8 cellular contexts compared by ENCODE assay signal in the genomic region with DNA sequence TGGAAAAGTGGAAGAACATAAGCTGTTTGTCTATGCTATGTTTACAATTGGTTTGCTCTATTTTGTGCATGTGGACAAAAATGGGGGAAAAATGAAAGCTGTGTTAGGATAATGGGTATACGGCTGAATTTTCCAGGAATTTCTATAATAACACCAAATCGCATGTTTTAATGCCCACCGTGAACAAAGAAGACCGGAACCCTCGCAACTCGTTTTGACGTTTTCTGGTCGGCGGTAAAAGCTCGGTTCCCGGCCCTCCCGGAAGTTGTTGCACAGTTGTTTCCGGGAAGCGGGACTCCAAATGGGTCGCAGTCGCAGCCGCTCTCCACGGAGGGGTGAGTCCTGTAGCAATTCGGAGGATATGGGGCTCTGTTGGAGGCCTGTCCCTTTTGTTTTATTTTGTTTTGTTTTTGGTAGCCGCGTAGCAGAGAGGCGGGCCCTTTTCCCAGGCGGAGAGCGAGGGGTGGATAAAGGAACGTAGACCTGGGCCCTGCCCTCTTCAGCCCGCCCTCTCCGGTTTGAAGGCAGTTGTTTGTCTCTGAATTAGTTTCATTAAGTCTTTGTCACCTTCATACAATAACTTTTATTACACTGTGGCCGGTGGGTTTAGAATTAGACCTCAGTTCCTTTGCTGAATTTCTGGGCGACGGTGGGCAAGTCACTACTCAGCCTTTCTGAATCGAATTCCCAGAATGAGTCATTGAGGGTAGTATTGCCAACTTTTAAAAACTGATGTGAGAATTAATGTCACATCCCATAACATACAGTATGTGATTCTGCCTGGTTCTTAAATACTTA. TPM values are rescaled to one million over a fixed set of nuclear protein-coding genes. Genes with fewer than 3 reads are reported as not detected.
DNase-seq lines count a peak whose midpoint lies in the region; ATAC-seq and TF ChIP-seq lines count a peak whose summit lies in the region.

A gene with protein sequence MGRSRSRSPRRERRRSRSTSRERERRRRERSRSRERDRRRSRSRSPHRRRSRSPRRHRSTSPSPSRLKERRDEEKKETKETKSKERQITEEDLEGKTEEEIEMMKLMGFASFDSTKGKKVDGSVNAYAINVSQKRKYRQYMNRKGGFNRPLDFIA (plus strand): TSS at position 273 of the 798 bp plus-strand sequence. CDS start 29 bp downstream, at position 302.

- H3K9me3 ChIP-seq in osteoblast (ENCODE audit: low read depth, low read length) (no peaks in the 10 kb centered on the region), thoracic aorta (no peaks in the 10 kb centered on the region)

- no peaks in the 10 kb centered on the region for H3K27me3 Mint-ChIP-seq in activated naive CD8-positive, alpha-beta T cell treated with anti-CD3 and anti-CD28 coated beads, Interleukin-2, amount 10 ng/mL, durations not matched to agents 7 days and 5 days

- H3K4me3 Mint-ChIP-seq in activated naive CD8-positive, alpha-beta T cell treated with anti-CD3 and anti-CD28 coated beads, Interleukin-2, amount 10 ng/mL, durations not matched to agents 7 days and 5 days: peak within 1 kb of the TSS; percentile 99

- H2AFZ ChIP-seq in osteoblast (ENCODE audit: low read length): peak within 1 kb of the TSS; percentile 99

- H3K79me2 ChIP-seq in osteoblast (ENCODE audit: insufficient read depth, low read length): peaks cover 46% of the 10 kb centered on the region

- H3K36me3 ChIP-seq in osteoblast (ENCODE audit: insufficient read depth, low read length) (peaks cover 31% of the 10 kb centered on the region), thoracic aorta (peaks cover 8% of the 10 kb centered on the region)

- peak within 1 kb of the TSS; percentile 93 for H3K27ac ChIP-seq in osteoblast (ENCODE audit: low read depth, low read length)
- peak within 1 kb of the TSS; percentile 75 to 87 for H3K27ac ChIP-seq in thoracic aorta

- H3K27ac Mint-ChIP-seq in activated naive CD8-positive, alpha-beta T cell treated with anti-CD3 and anti-CD28 coated beads, Interleukin-2, amount 10 ng/mL, durations not matched to agents 7 days and 5 days: peak within 1 kb of the TSS; percentile 96

- peaks cover 4% of the 10 kb centered on the region for H4K20me1 ChIP-seq in osteoblast (ENCODE audit: insufficient read depth, low read length)

- DNase-seq in DMS114 treated with DMSO at 0.1 percent for 48 hours (lab: John Stamatoyannopoulos, UW; ENCODE audit: unreplicated experiment) (peak; percentile 88), NCI-H1092 (lab: John Stamatoyannopoulos, UW) (peak; percentile 16), SW480 (ENCODE audit: low spot score) (peak; percentile 82), head of caudate nucleus (peak; percentile 72 to 93 (median 86)), osteoblast (ENCODE audit: insufficient read length, low spot score, missing footprints) (peak; percentile 78), thoracic aorta (ENCODE audit: low spot score) (peak; percentile 28)
- DNase-seq in activated naive CD8-positive, alpha-beta T cell treated with anti-CD3 and anti-CD28 coated beads, Interleukin-2, amount 10 ng/mL, durations not matched to agents 7 days and 5 days: peak; percentile 76

- H3K4me2 ChIP-seq in osteoblast (ENCODE audit: insufficient read depth, low read length): peak within 1 kb of the TSS; percentile 92

- no peaks in the 10 kb centered on the region for H3K9me3 Mint-ChIP-seq in activated naive CD8-positive, alpha-beta T cell treated with anti-CD3 and anti-CD28 coated beads, Interleukin-2, amount 10 ng/mL, durations not matched to agents 7 days and 5 days

- H3K4me1 Mint-ChIP-seq in activated naive CD8-positive, alpha-beta T cell treated with anti-CD3 and anti-CD28 coated beads, Interleukin-2, amount 10 ng/mL, durations not matched to agents 7 days and 5 days: peaks cover 25% of the 10 kb centered on the region

- peak within 1 kb of the TSS; percentile 96 for H3K4me3 ChIP-seq in osteoblast (ENCODE audit: insufficient read depth, low read length)
- H3K4me3 ChIP-seq in thoracic aorta: peak within 1 kb of the TSS; percentile 82

- ATAC-seq in GM21825 (IDR thresholded peaks at IDR 0.05; ENCODE audit: unreplicated experiment) (peak; percentile 77), thoracic aorta (ENCODE audit: insufficient number of reproducible peaks, low FRiP score, low read depth) (peak; percentile 54)
- ATAC-seq in activated naive CD8-positive, alpha-beta T cell treated with anti-CD3 and anti-CD28 coated beads, Interleukin-2, amount 10 ng/mL, durations not matched to agents 7 days and 5 days (ENCODE audit: low read depth): peak; percentile 86

- H3K36me3 Mint-ChIP-seq in activated naive CD8-positive, alpha-beta T cell treated with anti-CD3 and anti-CD28 coated beads, Interleukin-2, amount 10 ng/mL, durations not matched to agents 7 days and 5 days: peaks cover 20% of the 10 kb centered on the region

- H3K27me3 ChIP-seq in osteoblast (ENCODE audit: insufficient read depth, low read length) (no peaks in the 10 kb centered on the region), thoracic aorta (replicated peaks; ENCODE audit: insufficient read depth) (no peaks in the 10 kb centered on the region)

- intact Hi-C loops in head of caudate nucleus (cut with DNase I): no loop called here

- H3K4me1 ChIP-seq in osteoblast (ENCODE audit: insufficient read depth, low read length) (peaks cover 13% of the 10 kb centered on the region), thoracic aorta (ENCODE audit: control insufficient read depth in 1 of 2, low read depth in 2 of 2) (peaks cover 15 to 24% of the 10 kb centered on the region in 2 donors)

- TF ChIP-seq CTCF in osteoblast (IDR thresholded peaks at IDR 0.05; ENCODE audit: extremely low read depth, low read depth, low read length): no peak
- TF ChIP-seq CTCF in thoracic aorta (IDR thresholded peaks at IDR 0.05): no peak

- POLR2A ChIA-PET in activated naive CD8-positive, alpha-beta T cell treated with anti-CD3 and anti-CD28 coated beads, Interleukin-2, amount 10 ng/mL, durations not matched to agents 7 days and 5 days (lab: Charles Lee): interaction anchor here (0.9 to 1.2 kb wide), 6 partner anchors 13 to 297 kb away, joined by 3 to 4 read pairs (median 4); a partner anchor contains a TSS

RNA-seq across cellular contexts. Expression of the gene that starts here (rescaled TPM):
- total RNA-seq in activated naive CD8-positive, alpha-beta T cell treated with anti-CD3 and anti-CD28 coated beads, Interleukin-2, amount 10 ng/mL, durations not matched to agents 7 days and 5 days: 10 to 100 TPM; 46.0 to 54.4 TPM
- total RNA-seq in osteoblast: 35.1 and 38.6 TPM in 2 replicates
- total RNA-seq in thoracic aorta: 10 to 100 TPM; 57.4 to 98.7 TPM

Comparison
In these comparisons a context has a peak if more than half of its experiments do, and no peak if none do; other contexts are left out.
1. Peak in every context shown above with its lines: DNase-seq, ATAC-seq, H3K4me3 ChIP-seq and H3K27ac ChIP-seq.
2. DNase-seq: peak in every context shown above with its lines; median percentile 88 in DMS114 treated with DMSO at 0.1 percent for 48 hours; 86 in head of caudate nucleus; 82 in SW480; 78 in osteoblast; 76 in activated naive CD8-positive, alpha-beta T cell treated with anti-CD3 and anti-CD28 coated beads, Interleukin-2, amount 10 ng/mL, durations not matched to agents 7 days and 5 days; 28 in thoracic aorta; 16 in NCI-H1092.